In genomic region chr1:216562383-216562782, GRCh38 we compare ENCODE assay signal across 15 cellular contexts.
DNase-seq lines count a peak whose midpoint lies in the region; ATAC-seq and TF ChIP-seq lines count a peak whose summit lies in the region.
"Had no signal": no experiment of that assay in that cellular context is flagged by ENCODE, and none has a peak within 500 bp of the region (broad histone marks: within the 10 kb centered on the region; RNA-seq: fewer than 3 reads in every experiment).

No MANE protein-coding gene starts in this region.

- no peak overlapping the region for H3K4me3 Mint-ChIP-seq in nephron progenitor cell
- H3K4me3 Mint-ChIP-seq: CD8-positive, alpha-beta T cell; natural killer cell had no signal

- TF ChIP-seq CTCF in astrocyte of the cerebellum (IDR thresholded peaks at IDR 0.05; ENCODE audit: low read depth, low read length, missing control alignments) (peak; percentile 29), nephron progenitor cell (IDR thresholded peaks at IDR 0.05) (peak; percentile 5), GM13976 (IDR thresholded peaks at IDR 0.05; ENCODE audit: borderline replicate concordance, control extremely low read depth, extremely low read depth, insufficient read depth, missing control alignments) (no peak)

- no peaks in the 10 kb centered on the region for H3K36me3 Mint-ChIP-seq in nephron progenitor cell (ENCODE audit: low read depth)
- H3K36me3 Mint-ChIP-seq: CD8-positive, alpha-beta T cell; natural killer cell had no signal

- no peak overlapping the region for H3K4me3 ChIP-seq in astrocyte of the cerebellum (ENCODE audit: low read depth, low read length)
- H3K4me3 ChIP-seq: ascending aorta had no signal

- no peaks in the 10 kb centered on the region for H3K9me3 Mint-ChIP-seq in nephron progenitor cell

- H3K27ac Mint-ChIP-seq in nephron progenitor cell, result no peak overlapping the region
- H3K27ac Mint-ChIP-seq: CD8-positive, alpha-beta T cell; natural killer cell had no signal

- peaks cover 23% of the 10 kb centered on the region for H3K4me1 Mint-ChIP-seq in nephron progenitor cell
- H3K4me1 Mint-ChIP-seq: natural killer cell had no signal

- no peaks in the 10 kb centered on the region for H3K27me3 Mint-ChIP-seq in nephron progenitor cell (ENCODE audit: low read depth, poor library complexity)

- in situ Hi-C loops in astrocyte of the cerebellum (cut with HindIII; ENCODE audit: low sequenced_read_pairs), result no loop called here
- in situ Hi-C loops in GM13976 (cut with MboI; ENCODE audit: low sequenced_read_pairs, unreplicated experiment), result no loop called here

- DNase-seq in EL (peak; percentile 8), astrocyte of the cerebellum (ENCODE audit: low read depth) (no peak), nephron progenitor cell (no peak), middle frontal gyrus (ENCODE audit: extremely low spot score, low spot score) (no peak), NCI-H524 (lab: John Stamatoyannopoulos, UW) (no peak), GM13976 (ENCODE audit: low spot score) (no peak)
- DNase-seq: activated CD8-positive, alpha-beta memory T cell treated with anti-CD3 and anti-CD28 coated beads for 24 hours; activated effector memory CD4-positive, alpha-beta T cell treated with anti-CD3 and anti-CD28 coated beads, Interleukin-2, amount 50 U/mL, for 16 hours; CD8-positive, alpha-beta T cell; left ventricle myocardium superior; natural killer cell; stimulated activated CD4-positive, alpha-beta T cell treated with anti-CD3 and anti-CD28 coated beads, Interleukin-2, amount 100 ng/mL, for 24 hours; stimulated activated CD8-positive, alpha-beta memory T cell treated with anti-CD3 and anti-CD28 coated beads, Interleukin-4, amount 100 ng/mL, for 48 hours had no signal

- ATAC-seq in HG02678 (IDR thresholded peaks at IDR 0.05; ENCODE audit: unreplicated experiment), result peak; percentile 45
- ATAC-seq: CD8-positive, alpha-beta T cell; left ventricle myocardium superior; natural killer cell had no signal
